In the genomic region with DNA sequence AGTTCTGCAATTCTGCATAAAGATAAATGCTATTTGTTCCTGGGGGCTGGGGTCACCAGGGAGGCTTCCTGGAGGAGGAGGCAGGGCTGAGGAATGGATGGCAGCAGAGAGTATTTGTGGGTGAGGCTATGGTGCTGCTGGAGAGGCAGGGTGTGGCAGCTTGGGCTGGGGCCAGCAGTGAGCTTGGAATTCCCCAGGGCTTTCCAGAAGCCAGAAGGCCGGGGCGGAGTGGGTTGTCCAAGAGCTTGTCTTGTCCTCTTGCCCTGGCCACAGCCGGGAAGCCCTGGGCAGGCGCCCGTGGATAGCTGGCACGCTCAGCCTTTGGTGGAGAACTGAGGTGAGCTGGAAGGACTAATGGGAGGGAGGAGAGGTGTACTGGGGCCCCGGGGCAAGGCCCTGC, we compare ENCODE assay signal across 15 cellular contexts. TPM values are rescaled to one million over a fixed set of nuclear protein-coding genes. Genes with fewer than 3 reads are reported as not detected.
A peak's percentile ranks its signal among the peaks of the same experiment; 100 is the strongest.
DNase-seq lines count a peak whose midpoint lies in the region; ATAC-seq, FAIRE-seq and TF ChIP-seq lines count a peak whose summit lies in the region.
"Had no signal": no experiment of that assay in that cellular context is flagged by ENCODE, and none has a peak within 500 bp of the region (broad histone marks: within the 10 kb centered on the region; RNA-seq: fewer than 3 reads in every experiment).

No MANE protein-coding gene starts in this region.

- intact Hi-C loops in Right ventricle myocardium inferior (cut with DNase I) (no loop called here), mammary epithelial cell (cut with micrococcal nuclease) (no loop called here)

- dilution Hi-C loops in mammary epithelial cell (cut with HindIII; ENCODE audit: low sequenced_read_pairs) = loop anchor here (5.0 kb wide), 1 partner anchor 80 kb away; no protein-coding TSS in a partner anchor

- in situ Hi-C loops in mammary epithelial cell (cut with MboI; ENCODE audit: low sequenced_read_pairs in 2 of 2) = loop anchor here in 1 of 2 donors (10.0 kb wide), 1 partner anchor 172 kb away; a partner anchor contains a TSS

- H3K9me3 ChIP-seq in right atrium auricular region (no peaks in the 10 kb centered on the region), mammary epithelial cell (replicated peaks; ENCODE audit: insufficient read depth, low read length) (no peaks in the 10 kb centered on the region)
- H3K9me3 ChIP-seq: suprapubic skin had no signal

- CTCF ChIA-PET in mammary epithelial cell (lab: Charles Lee; ENCODE audit: low non-redundant PET) = no interaction called here

- H3K27me3 ChIP-seq in right atrium auricular region (no peaks in the 10 kb centered on the region), mammary epithelial cell (ENCODE audit: insufficient read depth, low read length) (no peaks in the 10 kb centered on the region)

- H3K36me3 ChIP-seq in right atrium auricular region (no peaks in the 10 kb centered on the region), mammary epithelial cell (ENCODE audit: insufficient read depth, low read length) (no peaks in the 10 kb centered on the region)
- H3K36me3 ChIP-seq: suprapubic skin had no signal

- H3K4me2 ChIP-seq in mammary epithelial cell (ENCODE audit: insufficient read depth, low read depth, low read length) = no peak overlapping the region

- H3K4me3 ChIP-seq in right atrium auricular region (no peak overlapping the region), mammary epithelial cell (replicated peaks in 1 of 3; ENCODE audit: insufficient read depth in 1 of 3, low read depth in 2 of 3, low read length in 3 of 3) (no peak overlapping the region)
- H3K4me3 ChIP-seq: suprapubic skin had no signal

- FAIRE-seq in urothelium cell line (lab: Jason Lieb, UNC) = no peak
- FAIRE-seq: GM18507 had no signal

- H4K20me1 ChIP-seq in mammary epithelial cell (ENCODE audit: insufficient read depth, low read length) = no peaks in the 10 kb centered on the region

- TF ChIP-seq CTCF in right atrium auricular region (IDR thresholded peaks at IDR 0.05) (no peak), mammary epithelial cell (conservative IDR thresholded peaks at IDR 0.05 in 1 of 2, IDR thresholded peaks at IDR 0.05 in 1 of 2; ENCODE audit: extremely low read depth in 1 of 2, insufficient read depth in 1 of 2, low read depth in 1 of 2, low read length in 2 of 2) (no peak)

- H3K9ac ChIP-seq in mammary epithelial cell (ENCODE audit: insufficient read depth, low read length) = no peak overlapping the region

- H3K27ac ChIP-seq in right atrium auricular region (no peak overlapping the region), mammary epithelial cell (ENCODE audit: insufficient read depth, low read depth, low read length) (no peak overlapping the region)
- H3K27ac ChIP-seq: suprapubic skin had no signal

- ATAC-seq in Right ventricle myocardium inferior (peak; percentile 47), GM21619 (IDR thresholded peaks at IDR 0.05; ENCODE audit: unreplicated experiment) (no peak), HG02852 (IDR thresholded peaks at IDR 0.05; ENCODE audit: unreplicated experiment) (no peak)

- H2AFZ ChIP-seq in mammary epithelial cell (ENCODE audit: low read depth, low read length) = peak overlapping the region; percentile 56

- no peaks in the 10 kb centered on the region for H3K4me1 ChIP-seq in right atrium auricular region
- no peaks in the 10 kb centered on the region for H3K4me1 ChIP-seq in mammary epithelial cell (ENCODE audit: insufficient read depth, low read length)

- no TSS peak for BruUV-seq in mammary epithelial cell (replicated peaks; lab: Mats Ljungman, UMichigan)

- H3K79me2 ChIP-seq in mammary epithelial cell (ENCODE audit: insufficient read depth, low read length) = no peaks in the 10 kb centered on the region

- 11% methylated on average over 5 of the region's 7 CpGs for WGBS in mammary epithelial cell (ENCODE audit: low coverage, missing lambda C conversion rate)

- DNase-seq in Right ventricle myocardium inferior (ENCODE audit: missing footprints) = no peak
- no peak for DNase-seq in right atrium auricular region (ENCODE audit: low spot score)
- peak; percentile 73 for DNase-seq in mammary epithelial cell
- peak; percentile 83 for DNase-seq in kidney tubule cell (ENCODE audit: low spot score)
- DNase-seq in urothelium cell line (ENCODE audit: low spot score) = peak; percentile 53
- no peak for DNase-seq in activated CD8-positive, alpha-beta memory T cell treated with anti-CD3 and anti-CD28 coated beads, Interleukin-2, amount 50 U/mL, for 4 hours
- DNase-seq: activated CD4-positive, alpha-beta T cell treated with anti-CD3 and anti-CD28 coated beads, Interleukin-2, amount 50 U/mL, for 48 hours; dermis blood vessel endothelial cell; DND-41; NCI-H1436; NK-92 treated with Interleukin-12 subunit alpha and Interleukin-12 subunit beta, amount 100 ng/mL, for 24 hours had no signal

RNA-seq across cellular contexts. Expression of a gene that starts 27.2 kb away (rescaled TPM):
- total RNA-seq in Right ventricle myocardium inferior (15.0 TPM), right atrium auricular region (1 to 10 TPM; 7.2 to 7.7 TPM), mammary epithelial cell (10 to 100 TPM; 21.0 to 38.7 TPM)
- 16.9 TPM for polyA plus RNA-seq in mammary epithelial cell
- 129 TPM for polyA minus RNA-seq in mammary epithelial cell

Comparison
In these comparisons a context has a peak if more than half of its experiments do, and no peak if none do; other contexts are left out.
1. DNase-seq: peak in mammary epithelial cell (single experiment), kidney tubule cell (single experiment) and urothelium cell line (single experiment); none in Right ventricle myocardium inferior (single experiment), right atrium auricular region (single experiment) and activated CD8-positive, alpha-beta memory T cell treated with anti-CD3 and anti-CD28 coated beads, Interleukin-2, amount 50 U/mL, for 4 hours (single experiment).